Comparison of ENCODE assay signal across 8 cellular contexts in the genomic region with DNA sequence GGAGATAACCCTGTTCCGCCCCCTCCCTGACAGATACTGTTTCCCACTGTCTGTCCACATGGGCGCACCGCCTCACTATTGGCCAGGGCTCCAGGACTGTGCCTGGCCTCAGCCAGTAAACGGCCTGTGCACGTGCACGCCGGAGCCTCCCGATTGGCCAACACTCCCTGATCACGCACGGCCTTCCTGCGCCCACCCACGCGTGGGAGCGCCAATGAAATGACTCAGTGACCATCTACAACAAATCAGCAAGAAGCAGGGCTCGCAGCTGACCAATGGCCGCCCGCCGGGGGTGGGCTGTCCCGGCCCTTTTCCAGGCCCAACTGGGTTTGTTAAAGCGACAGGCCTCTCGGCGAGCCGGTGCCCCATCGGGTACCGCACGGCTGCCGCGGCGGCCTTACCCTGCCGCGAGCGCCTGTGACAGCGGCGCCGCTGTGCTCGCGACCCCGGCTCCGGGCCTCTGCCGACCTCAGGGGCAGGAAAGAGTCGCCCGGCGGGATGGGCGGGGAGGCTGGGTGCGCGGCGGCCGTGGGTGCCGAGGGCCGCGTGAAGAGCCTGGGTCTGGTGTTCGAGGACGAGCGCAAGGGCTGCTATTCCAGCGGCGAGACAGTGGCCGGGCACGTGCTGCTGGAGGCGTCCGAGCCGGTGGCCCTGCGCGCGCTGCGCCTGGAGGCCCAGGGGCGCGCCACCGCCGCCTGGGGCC. TPM values are rescaled to one million over a fixed set of nuclear protein-coding genes. Genes with fewer than 3 reads are reported as not detected.
DNase-seq lines count a peak whose midpoint lies in the region; ATAC-seq, FAIRE-seq and TF ChIP-seq lines count a peak whose summit lies in the region.

A gene with protein sequence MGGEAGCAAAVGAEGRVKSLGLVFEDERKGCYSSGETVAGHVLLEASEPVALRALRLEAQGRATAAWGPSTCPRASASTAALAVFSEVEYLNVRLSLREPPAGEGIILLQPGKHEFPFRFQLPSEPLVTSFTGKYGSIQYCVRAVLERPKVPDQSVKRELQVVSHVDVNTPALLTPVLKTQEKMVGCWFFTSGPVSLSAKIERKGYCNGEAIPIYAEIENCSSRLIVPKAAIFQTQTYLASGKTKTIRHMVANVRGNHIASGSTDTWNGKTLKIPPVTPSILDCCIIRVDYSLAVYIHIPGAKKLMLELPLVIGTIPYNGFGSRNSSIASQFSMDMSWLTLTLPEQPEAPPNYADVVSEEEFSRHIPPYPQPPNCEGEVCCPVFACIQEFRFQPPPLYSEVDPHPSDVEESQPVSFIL (plus strand): TSS at position 340 of the 703 bp plus-strand sequence. CDS start 159 bp downstream, at position 499.

- H3K27me3 ChIP-seq in BLaER1 (peaks cover 11% of the 10 kb centered on the region; the same call in 1 of the 2 replicates), endothelial cell of umbilical vein (ENCODE audit: control insufficient read depth in 2 of 2, insufficient read depth in 2 of 2, low read length in 2 of 2) (no peaks in the 10 kb centered on the region)

- no peak for TF ChIP-seq POLR2A in endothelial cell of umbilical vein (IDR thresholded peaks at IDR 0.05; ENCODE audit: low read depth, low read length)

- no peaks in the 10 kb centered on the region for H3K79me2 ChIP-seq in endothelial cell of umbilical vein (ENCODE audit: control insufficient read depth, insufficient read depth, low read length)

- H3K9me3 ChIP-seq in BLaER1 (peaks cover 13% of the 10 kb centered on the region), endothelial cell of umbilical vein (replicated peaks; ENCODE audit: control insufficient read depth, insufficient read depth, low read length) (no peaks in the 10 kb centered on the region), mesodermal cell (ENCODE audit: control insufficient read depth, low read length) (no peaks in the 10 kb centered on the region)

- TF ChIP-seq CTCF in endothelial cell of umbilical vein (IDR thresholded peaks at IDR 0.05; ENCODE audit: extremely low read depth in 1 of 2, insufficient read depth in 1 of 2, low read depth in 1 of 2, low read length in 2 of 2) = no peak

- H2AFZ ChIP-seq in endothelial cell of umbilical vein (ENCODE audit: low read depth, low read length) = peak within 1 kb of the TSS; percentile 97

- intact Hi-C loops in endothelial cell of umbilical vein (cut with micrococcal nuclease) = loop anchor here (1.0 to 10.0 kb wide), 6 partner anchors 33 to 1054 kb away; no protein-coding TSS in a partner anchor

- peaks cover 1% of the 10 kb centered on the region for H3K36me3 ChIP-seq in BLaER1
- H3K36me3 ChIP-seq in endothelial cell of umbilical vein (ENCODE audit: control insufficient read depth in 2 of 2, extremely low read depth in 1 of 2, insufficient read depth in 2 of 2, low read length in 2 of 2) = no peaks in the 10 kb centered on the region
- H3K36me3 ChIP-seq in mesodermal cell (ENCODE audit: control insufficient read depth, insufficient read depth, low read length) = no peaks in the 10 kb centered on the region

- no peaks in the 10 kb centered on the region for H3K9me1 ChIP-seq in endothelial cell of umbilical vein (replicated peaks; ENCODE audit: control insufficient read depth, extremely low read depth, insufficient read depth, low read length)

- H3K4me1 ChIP-seq in BLaER1 (peaks cover 31% of the 10 kb centered on the region), endothelial cell of umbilical vein (ENCODE audit: control insufficient read depth, extremely low read depth, insufficient read depth, low read length) (peaks cover 10% of the 10 kb centered on the region), mesodermal cell (ENCODE audit: control insufficient read depth, insufficient read depth, low read length, poor library complexity, severe bottlenecking) (no peaks in the 10 kb centered on the region)

- H4K20me1 ChIP-seq in BLaER1 (peaks cover 33% of the 10 kb centered on the region; the same call in 1 of the 2 replicates), endothelial cell of umbilical vein (replicated peaks; ENCODE audit: control insufficient read depth, extremely low read depth, insufficient read depth, low read length) (no peaks in the 10 kb centered on the region)

- WGBS in mesodermal cell (ENCODE audit: insufficient coverage in 2 of 2), 2 experiments = 0% methylated on average over 65 to 69 of the region's 69 CpGs

- POLR2A ChIA-PET in endothelial cell of umbilical vein (lab: Charles Lee) = no interaction called here

- CTCF ChIA-PET in endothelial cell of umbilical vein (lab: Charles Lee) = no interaction called here

- no peak for FAIRE-seq in endothelial cell of umbilical vein (lab: Jason Lieb, UNC)

- BruUV-seq in endothelial cell of umbilical vein (replicated peaks; lab: Mats Ljungman, UMichigan) = no TSS peak

- ATAC-seq in GM19468 (IDR thresholded peaks at IDR 0.05; ENCODE audit: extremely low read depth, unreplicated experiment) = peak; percentile 85

- dilution Hi-C loops in endothelial cell of umbilical vein (cut with MboI; ENCODE audit: extremely low pct_ligation_motif_present, low sequenced_read_pairs) = no loop called here

- H3K9ac ChIP-seq in BLaER1 (peak within 1 kb of the TSS; percentile 83), endothelial cell of umbilical vein (replicated peaks; ENCODE audit: extremely low read depth, insufficient read depth, low read length) (peak within 1 kb of the TSS; percentile 62)

- H3K4me2 ChIP-seq in BLaER1 = peak within 1 kb of the TSS; percentile 97
- H3K4me2 ChIP-seq in endothelial cell of umbilical vein (ENCODE audit: insufficient read depth, low read length) = peak within 1 kb of the TSS; percentile 85

- H3K4me3 ChIP-seq in BLaER1 (peak within 1 kb of the TSS; percentile 98), endothelial cell of umbilical vein (replicated peaks in 1 of 3; ENCODE audit: insufficient read depth in 1 of 3, low read depth in 1 of 3, low read length in 3 of 3) (peak within 1 kb of the TSS; percentile 48 to 61 (median 58)), mesodermal cell (ENCODE audit: extremely low read depth, insufficient read depth, low read length, poor library complexity, severe bottlenecking) (peak within 1 kb of the TSS; percentile 60)

- DNase-seq in HT-29 (ENCODE audit: low spot score) (peak; percentile 99), NOMO-1 treated with dmso at 0.1 percent for 144 hours (lab: John Stamatoyannopoulos, UW; ENCODE audit: unreplicated experiment) (peak; percentile 99), activated T-cell treated with anti-CD3 and anti-CD28 coated beads for 24 hours (ENCODE audit: low read depth) (peak; percentile 98), endothelial cell of umbilical vein (ENCODE audit: low read depth, low spot score) (peak; percentile 100)
- peak; percentile 95 for DNase-seq in stimulated activated CD8-positive, alpha-beta memory T cell treated with anti-CD3 and anti-CD28 coated beads, Interleukin-12 subunit alpha, Interleukin-12 subunit beta, amount 100 ng/mL, for 4 hours (ENCODE audit: low read depth)

- H3K27ac ChIP-seq in BLaER1 = peak within 1 kb of the TSS; percentile 77
- H3K27ac ChIP-seq in endothelial cell of umbilical vein (ENCODE audit: insufficient read depth, low read depth, low read length) = no peak within 1 kb of the TSS
- peak within 1 kb of the TSS; percentile 49 for H3K27ac ChIP-seq in mesodermal cell (ENCODE audit: low read depth, low read length, severe bottlenecking)

TF ChIP-seq in endothelial cell of umbilical vein, 7 proteins besides CTCF, POLR2A, EP300 and RAD21:
- TF ChIP-seq MYC (IDR thresholded peaks at IDR 0.05; ENCODE audit: low read depth, low read length) (no peak), GATA2 (IDR thresholded peaks at IDR 0.05; ENCODE audit: insufficient read depth, insufficient read length, low read depth, low read length) (no peak), FOS (IDR thresholded peaks at IDR 0.05; ENCODE audit: borderline replicate concordance, insufficient read depth, low read length) (no peak), POLR2AphosphoS5 (IDR thresholded peaks at IDR 0.05; ENCODE audit: insufficient read depth, low read depth, low read length) (no peak), EZH2 (IDR thresholded peaks at IDR 0.05; ENCODE audit: borderline replicate concordance, low read depth, low read length, severe bottlenecking) (peak; percentile 73), JUN (IDR thresholded peaks at IDR 0.05; ENCODE audit: borderline replicate concordance, insufficient read depth, insufficient read length, low read depth) (no peak)
- TF ChIP-seq, protein P1, sequence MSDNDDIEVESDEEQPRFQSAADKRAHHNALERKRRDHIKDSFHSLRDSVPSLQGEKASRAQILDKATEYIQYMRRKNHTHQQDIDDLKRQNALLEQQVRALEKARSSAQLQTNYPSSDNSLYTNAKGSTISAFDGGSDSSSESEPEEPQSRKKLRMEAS (IDR thresholded peaks at IDR 0.05; ENCODE audit: insufficient read depth, insufficient read length) = peak; percentile 96

RNA-seq across cellular contexts. Expression of the gene that starts here (rescaled TPM):
- total RNA-seq in HT-29 (2014; rRNA removed; shearing (Covaris generic)) = 3.8 and 5.1 TPM in 2 replicates
- total RNA-seq in endothelial cell of umbilical vein = 0.97 and 2.5 TPM in 2 replicates
- polyA plus RNA-seq in endothelial cell of umbilical vein = 1.1 and 1.2 TPM in 2 replicates
- polyA plus RNA-seq in endothelial cell of umbilical vein (2011; cell fraction: cytosol; rRNA removed) = 0.94 and 1.1 TPM in 2 replicates
- 1.1 and 1.4 TPM in 2 replicates for polyA plus RNA-seq in endothelial cell of umbilical vein (2011; cell fraction: nucleus; rRNA removed)
- 0.50 and 0.94 TPM in 2 replicates for polyA plus RNA-seq in endothelial cell of umbilical vein (2012)
- 1.4 and 1.8 TPM in 2 replicates for polyA minus RNA-seq in endothelial cell of umbilical vein
- not detected for polyA minus RNA-seq in endothelial cell of umbilical vein (2011; cell fraction: cytosol; rRNA and poly(A)+ RNA removed)
- polyA minus RNA-seq in endothelial cell of umbilical vein (2011; cell fraction: nucleus; rRNA and poly(A)+ RNA removed) = 0.82 and 0.96 TPM in 2 replicates
- 12.6 TPM for polyA plus RNA-seq in mesodermal cell (2013, experiment 1 of 2)
- polyA plus RNA-seq in mesodermal cell (2013, experiment 2 of 2) = 10.8 TPM
